ENCODE assay signal across 16 cellular contexts in the genomic region with DNA sequence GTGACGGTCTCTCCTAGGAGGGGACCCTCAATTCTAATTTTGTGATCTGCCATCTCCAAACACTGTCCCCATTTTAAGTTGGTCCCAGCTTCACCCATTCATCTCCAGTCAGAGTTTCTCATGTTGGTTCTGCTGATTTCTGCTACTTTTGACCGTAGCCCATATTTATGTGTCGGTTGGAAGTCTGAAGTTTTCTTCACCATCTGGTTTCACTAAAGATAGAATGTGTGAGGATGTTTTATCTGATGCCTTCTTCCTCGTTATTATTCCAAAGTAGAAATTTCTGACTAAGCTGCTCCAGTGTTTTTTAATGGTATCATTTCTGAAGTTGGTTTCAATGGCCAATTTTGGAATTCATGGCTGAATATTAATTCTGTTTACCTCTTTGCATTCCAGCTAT. TPM values are rescaled to one million over a fixed set of nuclear protein-coding genes. Genes with fewer than 3 reads are reported as not detected.
DNase-seq lines count a peak whose midpoint lies in the region; ATAC-seq, FAIRE-seq and TF ChIP-seq lines count a peak whose summit lies in the region.
"Had no signal": no experiment of that assay in that cellular context is flagged by ENCODE, and none has a peak within 500 bp of the region (broad histone marks: within the 10 kb centered on the region; RNA-seq: fewer than 3 reads in every experiment).

No MANE protein-coding gene starts in this region.

- DNase-seq in A549 (ENCODE audit: low read depth in 1 of 2, low spot score in 1 of 2) (no peak), GM03348 (ENCODE audit: low spot score) (peak; percentile 37), astrocyte (ENCODE audit: low read depth) (no peak), mesothelial cell of epicardium (ENCODE audit: low spot score in 2 of 2, unreplicated experiment in 2 of 2) (no peak), iPS-NIHi7 (ENCODE audit: extremely low spot score) (no peak), NOMO-1 treated with dmso at 0.1 percent for 144 hours (lab: John Stamatoyannopoulos, UW; ENCODE audit: unreplicated experiment) (no peak)
- DNase-seq in activated effector memory CD4-positive, alpha-beta T cell treated with anti-CD3 and anti-CD28 coated beads, Interleukin-2, amount 50 U/mL, for 16 hours: no peak
- DNase-seq: COR-L47, MM.1S, NCI-H1092 treated with DMSO at 0.1 percent for 48 hours, NCI-H2081 treated with DMSO at 0.1 percent for 48 hours, NCI-H524, SHP77 had no signal

- H3K27ac Mint-ChIP-seq in astrocyte (ENCODE audit: unreplicated experiment): peak overlapping the region; percentile 68
- peak overlapping the region; percentile 74 for H3K27ac Mint-ChIP-seq in mesothelial cell of epicardium
- H3K27ac Mint-ChIP-seq in stimulated activated memory B cell treated with anti-CD40 and anti-IgM and Interleukin-4, amounts not matched to agents 10 μg/mL and 1 μg/mL and 100 μg/mL, for 72 hours: no peak overlapping the region

- TF ChIP-seq POLR2A in A549 (IDR thresholded peaks at IDR 0.05; ENCODE audit: low read length): no peak

- POLR2A ChIA-PET in A549 (lab: Yijun Ruan, JAX): no interaction called here

- H3K9ac ChIP-seq in astrocyte (ENCODE audit: low read length): no peak overlapping the region

- no peaks in the 10 kb centered on the region for H3K9me3 ChIP-seq in A549
- no peaks in the 10 kb centered on the region for H3K9me3 ChIP-seq in astrocyte (ENCODE audit: insufficient read depth, low read depth, low read length)

- H3K4me2 ChIP-seq in A549 (no peak overlapping the region), astrocyte (ENCODE audit: low read length) (no peak overlapping the region)

- ATAC-seq in A549: no peak
- ATAC-seq in stimulated activated memory B cell treated with anti-CD40 and anti-IgM and Interleukin-4, amounts not matched to agents 10 μg/mL and 1 μg/mL and 100 μg/mL, for 72 hours: no peak

- H3K9me3 Mint-ChIP-seq in astrocyte (ENCODE audit: unreplicated experiment): no peaks in the 10 kb centered on the region
- no peaks in the 10 kb centered on the region for H3K9me3 Mint-ChIP-seq in mesothelial cell of epicardium
- no peaks in the 10 kb centered on the region for H3K9me3 Mint-ChIP-seq in stimulated activated memory B cell treated with anti-CD40 and anti-IgM and Interleukin-4, amounts not matched to agents 10 μg/mL and 1 μg/mL and 100 μg/mL, for 72 hours

- H3K27ac ChIP-seq in A549 (peak overlapping the region; percentile 18 to 70; a peak in 4 of 6 replicates), astrocyte (ENCODE audit: low read depth, low read length) (no peak overlapping the region)

- H3K27me3 Mint-ChIP-seq in astrocyte (ENCODE audit: low read depth, unreplicated experiment) (no peaks in the 10 kb centered on the region), mesothelial cell of epicardium (ENCODE audit: low read depth) (no peaks in the 10 kb centered on the region)
- no peaks in the 10 kb centered on the region for H3K27me3 Mint-ChIP-seq in stimulated activated memory B cell treated with anti-CD40 and anti-IgM and Interleukin-4, amounts not matched to agents 10 μg/mL and 1 μg/mL and 100 μg/mL, for 72 hours

- TF ChIP-seq EP300 in A549 (IDR thresholded peaks at IDR 0.05): no peak

- H3K4me3 ChIP-seq in A549: no peak overlapping the region
- H3K4me3 ChIP-seq in astrocyte (ENCODE audit: insufficient read depth, low read depth, low read length): no peak overlapping the region

- CTCF ChIA-PET in A549 (lab: Yijun Ruan, JAX): no interaction called here

- WGBS in A549 (ENCODE audit: missing lambda C conversion rate): 95% methylated on average over 4 of the region's 4 CpGs

- H3K36me3 Mint-ChIP-seq in astrocyte (ENCODE audit: low read depth, unreplicated experiment) (no peaks in the 10 kb centered on the region), mesothelial cell of epicardium (no peaks in the 10 kb centered on the region)
- no peaks in the 10 kb centered on the region for H3K36me3 Mint-ChIP-seq in stimulated activated memory B cell treated with anti-CD40 and anti-IgM and Interleukin-4, amounts not matched to agents 10 μg/mL and 1 μg/mL and 100 μg/mL, for 72 hours

- H2AFZ ChIP-seq in astrocyte (ENCODE audit: low read depth, low read length): no peak overlapping the region

- no peaks in the 10 kb centered on the region for H4K20me1 ChIP-seq in astrocyte (ENCODE audit: insufficient read depth, low read length)

- no peaks in the 10 kb centered on the region for H3K79me2 ChIP-seq in astrocyte (ENCODE audit: insufficient read depth, low read length)

- TF ChIP-seq RAD21 in A549 (conservative IDR thresholded peaks at IDR 0.05 in 1 of 2, IDR thresholded peaks at IDR 0.05 in 1 of 2): no peak

- no peaks in the 10 kb centered on the region for H3K36me3 ChIP-seq in astrocyte (ENCODE audit: insufficient read depth, low read length)

- H3K4me1 Mint-ChIP-seq in astrocyte (ENCODE audit: low read depth, unreplicated experiment) (peaks cover 51% of the 10 kb centered on the region), mesothelial cell of epicardium (peaks cover 66% of the 10 kb centered on the region)
- no peaks in the 10 kb centered on the region for H3K4me1 Mint-ChIP-seq in stimulated activated memory B cell treated with anti-CD40 and anti-IgM and Interleukin-4, amounts not matched to agents 10 μg/mL and 1 μg/mL and 100 μg/mL, for 72 hours

- TF ChIP-seq CTCF in A549 (IDR thresholded peaks at IDR 0.05) (no peak), astrocyte (IDR thresholded peaks at IDR 0.05; ENCODE audit: insufficient read depth, low read depth, low read length) (no peak), mesothelial cell of epicardium (IDR thresholded peaks at IDR 0.05; ENCODE audit: unreplicated experiment) (no peak)

- H3K4me1 ChIP-seq in A549 (peaks cover 69% of the 10 kb centered on the region), astrocyte (ENCODE audit: insufficient read depth, low read length) (peaks cover 49% of the 10 kb centered on the region)

- H3K27me3 ChIP-seq in astrocyte (ENCODE audit: insufficient read depth, low read length): no peaks in the 10 kb centered on the region

- H3K4me3 Mint-ChIP-seq in astrocyte (ENCODE audit: unreplicated experiment) (no peak overlapping the region), mesothelial cell of epicardium (no peak overlapping the region)
- H3K4me3 Mint-ChIP-seq in stimulated activated memory B cell treated with anti-CD40 and anti-IgM and Interleukin-4, amounts not matched to agents 10 μg/mL and 1 μg/mL and 100 μg/mL, for 72 hours: no peak overlapping the region

- no peak for FAIRE-seq in A549 (lab: Jason Lieb, UNC)
- peak; percentile 17 for FAIRE-seq in astrocyte (lab: Jason Lieb, UNC)
- FAIRE-seq: GM19239, H54 had no signal

TF ChIP-seq in A549, 52 proteins besides CTCF, POLR2A, EP300 and RAD21 (continues in another document):
- TF ChIP-seq ESRRA (IDR thresholded peaks at IDR 0.05; ENCODE audit: borderline replicate concordance, low read length) (no peak), KDM5A (IDR thresholded peaks at IDR 0.05) (no peak), TP53 (CRISPR knock-in tag; IDR thresholded peaks at IDR 0.05) (no peak), NFE2L2 (conservative IDR thresholded peaks at IDR 0.05; ENCODE audit: low read length) (no peak), NR3C1 (IDR thresholded peaks at IDR 0.05) (no peak), ZSCAN20 (CRISPR knock-in tag; IDR thresholded peaks at IDR 0.05) (no peak), SREBF2 (IDR thresholded peaks at IDR 0.05) (no peak), RFX5 (IDR thresholded peaks at IDR 0.05) (no peak), CEBPB (IDR thresholded peaks at IDR 0.05) (no peak), EHMT2 (IDR thresholded peaks at IDR 0.05; ENCODE audit: low read depth) (no peak)
- TF ChIP-seq, protein P1, sequence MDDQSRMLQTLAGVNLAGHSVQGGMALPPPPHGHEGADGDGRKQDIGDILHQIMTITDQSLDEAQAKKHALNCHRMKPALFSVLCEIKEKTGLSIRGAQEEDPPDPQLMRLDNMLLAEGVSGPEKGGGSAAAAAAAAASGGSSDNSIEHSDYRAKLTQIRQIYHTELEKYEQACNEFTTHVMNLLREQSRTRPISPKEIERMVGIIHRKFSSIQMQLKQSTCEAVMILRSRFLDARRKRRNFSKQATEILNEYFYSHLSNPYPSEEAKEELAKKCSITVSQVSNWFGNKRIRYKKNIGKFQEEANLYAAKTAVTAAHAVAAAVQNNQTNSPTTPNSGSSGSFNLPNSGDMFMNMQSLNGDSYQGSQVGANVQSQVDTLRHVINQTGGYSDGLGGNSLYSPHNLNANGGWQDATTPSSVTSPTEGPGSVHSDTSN (IDR thresholded peaks at IDR 0.05): no peak
- TF ChIP-seq, protein P2, sequence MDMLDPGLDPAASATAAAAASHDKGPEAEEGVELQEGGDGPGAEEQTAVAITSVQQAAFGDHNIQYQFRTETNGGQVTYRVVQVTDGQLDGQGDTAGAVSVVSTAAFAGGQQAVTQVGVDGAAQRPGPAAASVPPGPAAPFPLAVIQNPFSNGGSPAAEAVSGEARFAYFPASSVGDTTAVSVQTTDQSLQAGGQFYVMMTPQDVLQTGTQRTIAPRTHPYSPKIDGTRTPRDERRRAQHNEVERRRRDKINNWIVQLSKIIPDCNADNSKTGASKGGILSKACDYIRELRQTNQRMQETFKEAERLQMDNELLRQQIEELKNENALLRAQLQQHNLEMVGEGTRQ (IDR thresholded peaks at IDR 0.05): no peak

RNA-seq across cellular contexts. Expression of a gene that starts 21.3 kb away (rescaled TPM):
- polyA plus RNA-seq in A549 (2011; rRNA removed) (0.81 and 1.1 TPM in 2 replicates), A549 (2017; fragmentation: RNase III; extraction: RNeasy Plus Mini Kit Qiagen cat#74134 plus additional on column Dnase treatment) (0.75 to 0.94 TPM (median 0.77 TPM) in 3 replicates)
- 0.12 and 0.13 TPM in 2 replicates for polyA plus RNA-seq in A549 (2012; cell fraction: cytosol; rRNA removed)
- 0.04 and 0.06 TPM in 2 replicates for polyA plus RNA-seq in A549 (2012; cell fraction: nucleus; rRNA removed)
- polyA minus RNA-seq in A549 (2011; rRNA and poly(A)+ RNA removed): 0.29 and 0.50 TPM in 2 replicates
- total RNA-seq in astrocyte (36.0 and 42.0 TPM in 2 replicates), mesothelial cell of epicardium (2.3 to 3.6 TPM (median 2.9 TPM) in 3 replicates)

RNA-seq across cellular contexts. Expression of a gene that starts 28.9 kb away (rescaled TPM):
- polyA plus RNA-seq in A549 (2011; rRNA removed) (80.2 and 96.2 TPM in 2 replicates), A549 (2017; fragmentation: RNase III; extraction: RNeasy Plus Mini Kit Qiagen cat#74134 plus additional on column Dnase treatment) (42.7 to 55.0 TPM (median 51.2 TPM) in 3 replicates)
- 15.6 and 17.3 TPM in 2 replicates for polyA plus RNA-seq in A549 (2012; cell fraction: cytosol; rRNA removed)
- 14.3 and 21.2 TPM in 2 replicates for polyA plus RNA-seq in A549 (2012; cell fraction: nucleus; rRNA removed)
- 35.8 and 38.4 TPM in 2 replicates for polyA minus RNA-seq in A549 (2011; rRNA and poly(A)+ RNA removed)
- total RNA-seq in astrocyte (70.1 and 70.2 TPM in 2 replicates), mesothelial cell of epicardium (24.2 to 27.3 TPM (median 24.8 TPM) in 3 replicates)

RNA-seq across cellular contexts. Expression of a gene that starts 47.3 kb away (rescaled TPM):
- polyA plus RNA-seq in A549 (2011; rRNA removed): 1.5 and 1.6 TPM in 2 replicates
- 0.33 and 0.36 TPM in 2 replicates for polyA plus RNA-seq in A549 (2012; cell fraction: cytosol; rRNA removed)
- 0.16 and 0.18 TPM in 2 replicates for polyA plus RNA-seq in A549 (2012; cell fraction: nucleus; rRNA removed)
- 2.1 to 2.4 TPM (median 2.2 TPM) in 3 replicates for polyA plus RNA-seq in A549 (2017; fragmentation: RNase III; extraction: RNeasy Plus Mini Kit Qiagen cat#74134 plus additional on column Dnase treatment)
- polyA minus RNA-seq in A549 (2011; rRNA and poly(A)+ RNA removed): 0.10 and 0.41 TPM in 2 replicates
- 171 and 193 TPM in 2 replicates for total RNA-seq in astrocyte
- total RNA-seq in mesothelial cell of epicardium: 14.3 to 17.8 TPM (median 14.9 TPM) in 3 replicates
